ENCODE assay signal across 2 cellular contexts in genomic region chr2:3535794-3536681, GRCh38.
TF ChIP-seq lines count a peak whose summit lies in the region.

No MANE protein-coding gene starts in this region.

TF ChIP-seq in Ishikawa, 13 proteins besides CTCF, POLR2A, EP300 and RAD21 (continued from another document):
- 0 out of 2 replicates have a peak, but pooled peaks have one; percentile 19 for TF ChIP-seq MAX (IDR thresholded peaks at IDR 0.05)

TF ChIP-seq in K562, 482 proteins besides CTCF, POLR2A, EP300 and RAD21 (continues in another document):
- peak; percentile 80 for TF ChIP-seq MGA (IDR thresholded peaks at IDR 0.05)
- TF ChIP-seq ZFP36 (IDR thresholded peaks at IDR 0.05; ENCODE audit: low read depth, low read length, partially characterized antibody) = peak; percentile 10
- TF ChIP-seq NFXL1 (CRISPR knock-in tag; IDR thresholded peaks at IDR 0.05) = 0 out of 2 replicates have a peak, but pooled peaks have one; percentile 29
- TF ChIP-seq USF2 (CRISPR knock-in tag; IDR thresholded peaks at IDR 0.05) = peak; percentile 54
- peak; percentile 38 for TF ChIP-seq KDM5B (IDR thresholded peaks at IDR 0.05; ENCODE audit: insufficient replicate concordance, low read depth, low read length)
- TF ChIP-seq CHAMP1 (IDR thresholded peaks at IDR 0.05) = no peak
- peak; percentile 47 for TF ChIP-seq SMARCB1 (IDR thresholded peaks at IDR 0.05; ENCODE audit: insufficient read length, low read depth)
- 0 out of 2 replicates have a peak, but pooled peaks have one; percentile 18 for TF ChIP-seq RAD51 (IDR thresholded peaks at IDR 0.05; ENCODE audit: borderline replicate concordance, low read depth)
- TF ChIP-seq ZNF445 (CRISPR knock-in tag; IDR thresholded peaks at IDR 0.05; ENCODE audit: low read depth) = no peak
- peak; percentile 84 for TF ChIP-seq ATF7 (IDR thresholded peaks at IDR 0.05)
- TF ChIP-seq ZNF395 (CRISPR knock-in tag; IDR thresholded peaks at IDR 0.05) = peak; percentile 87
- peak; percentile 59 for TF ChIP-seq RBFOX2 (IDR thresholded peaks at IDR 0.05; ENCODE audit: low read depth, low read length)
- no peak for TF ChIP-seq ZNF384 (IDR thresholded peaks at IDR 0.05; ENCODE audit: low read depth, low read length)
- TF ChIP-seq ZNF431 (CRISPR knock-in tag; IDR thresholded peaks at IDR 0.05) = 0 out of 2 replicates have a peak, but pooled peaks have one; percentile 41
- 0 out of 4 replicates have a peak, but pooled peaks of 1 of the 2 experiments have one; percentile 48 for TF ChIP-seq ZNF639 (CRISPR knock-in tag; conservative IDR thresholded peaks at IDR 0.05 in 1 of 2, IDR thresholded peaks at IDR 0.05 in 1 of 2)
- TF ChIP-seq ZNF134 (CRISPR knock-in tag; conservative IDR thresholded peaks at IDR 0.05) = 0 out of 2 replicates have a peak, but pooled peaks have one; percentile 20
- TF ChIP-seq ZNF24 (IDR thresholded peaks at IDR 0.05) = no peak
- no peak for TF ChIP-seq FOS (IDR thresholded peaks at IDR 0.05; ENCODE audit: extremely low read depth, insufficient read length)
- 0 out of 2 replicates have a peak, but pooled peaks have one; percentile 21 for TF ChIP-seq ZNF766 (CRISPR knock-in tag; conservative IDR thresholded peaks at IDR 0.05)
- peak; percentile 78 for TF ChIP-seq L3MBTL2 (IDR thresholded peaks at IDR 0.05)
- no peak for TF ChIP-seq PURB (CRISPR knock-in tag; IDR thresholded peaks at IDR 0.05; ENCODE audit: low read depth)
- peak in 1 of 2 experiments; percentile 35; a peak in 1 of 4 replicates for TF ChIP-seq ARNT (IDR thresholded peaks at IDR 0.05)
- TF ChIP-seq BHLHE40 (IDR thresholded peaks at IDR 0.05; ENCODE audit: low read length) = peak; percentile 62; the same call in 1 of the 2 replicates
- TF ChIP-seq EP400 (IDR thresholded peaks at IDR 0.05) = peak; percentile 69
- TF ChIP-seq MITF (IDR thresholded peaks at IDR 0.05) = peak; percentile 31; the same call in 1 of the 2 replicates
- TF ChIP-seq ZBED1 (IDR thresholded peaks at IDR 0.05) = no peak
- TF ChIP-seq CBX3 (IDR thresholded peaks at IDR 0.05; ENCODE audit: borderline replicate concordance in 1 of 2, low read length in 2 of 2) = no peak
- TF ChIP-seq ZC3H4 (CRISPR knock-in tag; IDR thresholded peaks at IDR 0.05; ENCODE audit: borderline replicate concordance) = peak; percentile 79; the same call in 1 of the 2 replicates
- TF ChIP-seq MTA3 (IDR thresholded peaks at IDR 0.05; ENCODE audit: borderline replicate concordance) = 0 out of 2 replicates have a peak, but pooled peaks have one; percentile 38
- TF ChIP-seq MAZ (CRISPR knock-in tag; conservative IDR thresholded peaks at IDR 0.05 in 1 of 2, IDR thresholded peaks at IDR 0.05 in 1 of 2) = 0 out of 4 replicates have a peak, but pooled peaks of 1 of the 2 experiments have one; percentile 10
- peak; percentile 12 for TF ChIP-seq TBP (optimal IDR thresholded peaks at IDR 0.05; ENCODE audit: low read depth, low read length)
- 0 out of 2 replicates have a peak, but pooled peaks have one; percentile 21 for TF ChIP-seq POLR2G (IDR thresholded peaks at IDR 0.05; ENCODE audit: low read depth, low read length)
- no peak for TF ChIP-seq CBFA2T3 (IDR thresholded peaks at IDR 0.05)
- TF ChIP-seq ARID1B (IDR thresholded peaks at IDR 0.05) = peak; percentile 32; the same call in 1 of the 2 replicates
- peak; percentile 51 for TF ChIP-seq ZBTB12 (CRISPR knock-in tag; IDR thresholded peaks at IDR 0.05)
- TF ChIP-seq DIDO1 (tag; IDR thresholded peaks at IDR 0.05; ENCODE audit: low read depth) = no peak
- 0 out of 2 replicates have a peak, but pooled peaks have one; percentile 34 for TF ChIP-seq JUN (IDR thresholded peaks at IDR 0.05; ENCODE audit: borderline replicate concordance, low read depth, low read length)
- TF ChIP-seq JUN (CRISPR knock-in tag; IDR thresholded peaks at IDR 0.05; ENCODE audit: borderline replicate concordance) = no peak
- TF ChIP-seq TOE1 (IDR thresholded peaks at IDR 0.05; ENCODE audit: borderline replicate concordance) = peak; percentile 39; the same call in 1 of the 2 replicates
- no peak for TF ChIP-seq TOE1 (CRISPR knock-in tag; IDR thresholded peaks at IDR 0.05; ENCODE audit: borderline replicate concordance, low read depth)
- no peak for TF ChIP-seq RBM22 (IDR thresholded peaks at IDR 0.05; ENCODE audit: low read depth, low read length, poor library complexity, severe bottlenecking)
- TF ChIP-seq ZNF699 (CRISPR knock-in tag; IDR thresholded peaks at IDR 0.05; ENCODE audit: insufficient replicate concordance) = no peak
